15 cellular contexts compared by ENCODE assay signal in genomic region chr7:112184455-112184854, GRCh38.
"Had no signal": no experiment of that assay in that cellular context is flagged by ENCODE, and none has a peak within 500 bp of the region (broad histone marks: within the 10 kb centered on the region; RNA-seq: fewer than 3 reads in every experiment).

No MANE protein-coding gene starts in this region.

- H3K27ac ChIP-seq: sigmoid colon, upper lobe of right lung, VCaP had no signal

- DNase-seq: activated CD4-positive, alpha-beta memory T cell treated with anti-CD3 and anti-CD28 coated beads, Interleukin-2, amount 10 ng/mL, durations not matched to agents 7 days and 5 days; activated CD4-positive, alpha-beta T cell treated with anti-CD3 and anti-CD28 coated beads, Interleukin-2, amount 10 ng/mL, durations not matched to agents 24 days and 14 days; activated effector memory CD4-positive, alpha-beta T cell treated with anti-CD3 and anti-CD28 coated beads, Interleukin-2, amount 50 U/mL, for 16 hours; activated naive CD4-positive, alpha-beta T cell treated with anti-CD3 and anti-CD28 coated beads, Interleukin-2, amount 10 ng/mL, durations not matched to agents 7 days and 5 days; effector CD8-positive, alpha-beta T cell; foreskin melanocyte; left colon; mesendoderm; naive B cell; occipital lobe; sigmoid colon; stimulated activated CD4-positive, alpha-beta T cell treated with anti-CD3 and anti-CD28 coated beads, Interleukin-15, amount 100 ng/mL, for 24 hours; upper lobe of right lung had no signal

- H3K4me3 ChIP-seq: sigmoid colon, smooth muscle cell, upper lobe of right lung had no signal

- H3K9me3 ChIP-seq: sigmoid colon, upper lobe of right lung had no signal

- H3K36me3 ChIP-seq: sigmoid colon, upper lobe of right lung had no signal

- H3K27me3 ChIP-seq: sigmoid colon, upper lobe of right lung had no signal

- H3K4me2 ChIP-seq: smooth muscle cell had no signal
